In the genomic region with DNA sequence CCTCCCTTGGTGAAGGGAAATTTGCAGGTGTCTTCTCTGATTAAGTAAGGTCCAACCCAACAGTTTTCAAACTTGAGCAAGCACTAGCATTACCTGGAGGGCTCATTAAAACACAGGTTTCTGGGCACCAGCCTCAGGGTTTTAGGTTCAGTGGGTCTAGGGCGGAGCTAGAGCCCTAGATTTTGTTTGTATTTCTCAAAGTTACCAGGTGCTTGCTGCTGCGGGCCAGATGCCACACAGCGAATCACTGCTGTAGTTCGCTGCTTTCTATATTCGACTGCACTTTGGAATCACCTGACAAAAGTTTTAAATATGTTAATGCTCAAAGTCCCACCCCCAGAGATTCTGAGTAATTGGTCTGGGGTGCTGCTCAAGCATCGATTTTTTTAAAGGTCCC, we compare ENCODE assay signal across 9 cellular contexts. TPM values are rescaled to one million over a fixed set of nuclear protein-coding genes. Genes with fewer than 3 reads are reported as not detected.
DNase-seq lines count a peak whose midpoint lies in the region; ATAC-seq and TF ChIP-seq lines count a peak whose summit lies in the region.
"Had no signal": no experiment of that assay in that cellular context is flagged by ENCODE, and none has a peak within 500 bp of the region (broad histone marks: within the 10 kb centered on the region; RNA-seq: fewer than 3 reads in every experiment).

No MANE protein-coding gene starts in this region.

- H3K4me3 ChIP-seq in PC-9 (no peak overlapping the region), esophagus (ENCODE audit: low read depth in 1 of 2, low read length in 2 of 2) (peak overlapping the region; percentile 52 to 62), mesendoderm (ENCODE audit: low read length) (no peak overlapping the region), transverse colon (peak overlapping the region in 3 of 4 donors; percentile 28 to 46 (median 29)), Peyer's patch (peak overlapping the region in 1 of 4 donors; percentile 33)

- H3K4me2 ChIP-seq in PC-9: peak overlapping the region; percentile 68; the same call in 1 of the 2 replicates
- peak overlapping the region; percentile 87 for H3K4me2 ChIP-seq in mesendoderm (ENCODE audit: low read length)

- H2BK120ac ChIP-seq in mesendoderm (ENCODE audit: low read depth, low read length): no peak overlapping the region

- no peaks in the 10 kb centered on the region for H3K79me1 ChIP-seq in mesendoderm (ENCODE audit: low read length)

- no peak overlapping the region for H3K9ac ChIP-seq in mesendoderm (ENCODE audit: low read length)

- H4K20me1 ChIP-seq in PC-9 (ENCODE audit: insufficient read depth): no peaks in the 10 kb centered on the region; the same call in 1 of the 2 replicates

- POLR2A ChIA-PET in PC-9 (lab: Charles Lee; ENCODE audit: unreplicated experiment): no interaction called here

- no peak for TF ChIP-seq EP300 in transverse colon (IDR thresholded peaks at IDR 0.05; ENCODE audit: low read depth)

- TF ChIP-seq CTCF in PC-9 (conservative IDR thresholded peaks at IDR 0.05) (no peak), transverse colon (IDR thresholded peaks at IDR 0.05) (no peak), Peyer's patch (IDR thresholded peaks at IDR 0.05) (no peak)

- ATAC-seq in HG02970 (IDR thresholded peaks at IDR 0.05; ENCODE audit: low FRiP score, unreplicated experiment): no peak

- in situ Hi-C loops in transverse colon (cut with MboI; ENCODE audit: low pct_ligation_motif_present in 1 of 4, low pct_unique_long_range_greater_than_20kb in 1 of 4, low sequenced_read_pairs in 3 of 4): no loop called here

- no peak overlapping the region for H2BK5ac ChIP-seq in mesendoderm (ENCODE audit: low read length)

- CTCF ChIA-PET in PC-9 (lab: Charles Lee): no interaction called here

- H3K36me3 ChIP-seq in PC-9 (ENCODE audit: low read depth) (no peaks in the 10 kb centered on the region), esophagus (ENCODE audit: control insufficient read depth in 2 of 2, insufficient read depth in 2 of 2, low read length in 1 of 2) (no peaks in the 10 kb centered on the region), mesendoderm (ENCODE audit: control insufficient read depth, insufficient read depth, low read length) (no peaks in the 10 kb centered on the region), transverse colon (no peaks in the 10 kb centered on the region), Peyer's patch (no peaks in the 10 kb centered on the region)

- no peak overlapping the region for H2AK5ac ChIP-seq in mesendoderm (ENCODE audit: low read length)

- no peak overlapping the region for H3K23ac ChIP-seq in mesendoderm (ENCODE audit: low read length)

- H3K56ac ChIP-seq in mesendoderm (ENCODE audit: low read length): no peak overlapping the region

- no peak overlapping the region for H4K8ac ChIP-seq in mesendoderm (ENCODE audit: low read depth, low read length)

- no peaks in the 10 kb centered on the region for H3K9me2 ChIP-seq in PC-9 (ENCODE audit: insufficient read depth)

- 17 to 22% methylated on average over 6 of the region's 6 CpGs for WGBS in esophagus, 2 donors
- no CpG with 5 or more reads among the region's 6 CpGs for WGBS in mesendoderm (ENCODE audit: extremely low coverage, insufficient coverage, low lambda C conversion rate)
- WGBS in transverse colon (ENCODE audit: low coverage in 1 of 2), 2 donors: 35% methylated on average over 6 of the region's 6 CpGs; no CpG with 5 or more reads in 1 of the 2 donors

- H3K4ac ChIP-seq in mesendoderm (ENCODE audit: low read depth, low read length): no peak overlapping the region

- no peak overlapping the region for H2BK15ac ChIP-seq in mesendoderm (replicated peaks; ENCODE audit: low read depth)

- H3K27me3 ChIP-seq in PC-9 (ENCODE audit: insufficient read depth, low read depth): peaks cover 11% of the 10 kb centered on the region
- no peaks in the 10 kb centered on the region for H3K27me3 ChIP-seq in esophagus (ENCODE audit: control insufficient read depth in 1 of 2, insufficient read depth in 2 of 2, low read length in 2 of 2)
- no peaks in the 10 kb centered on the region for H3K27me3 ChIP-seq in mesendoderm (ENCODE audit: insufficient read depth, low read length, poor library complexity)
- H3K27me3 ChIP-seq in transverse colon: peaks cover 10% of the 10 kb centered on the region
- no peaks in the 10 kb centered on the region for H3K27me3 ChIP-seq in Peyer's patch

- H3K27ac ChIP-seq in PC-9 (no peak overlapping the region), esophagus (ENCODE audit: low read depth in 2 of 2, low read length in 1 of 2) (peak overlapping the region in 1 of 2 donors; percentile 45), mesendoderm (ENCODE audit: low read depth, low read length) (no peak overlapping the region), transverse colon (peak overlapping the region; percentile 6 to 65 (median 33)), Peyer's patch (no peak overlapping the region)

- BruUV-seq in PC-9 (replicated peaks; lab: Mats Ljungman, UMichigan): no TSS peak

- H3K9me3 ChIP-seq in PC-9 (ENCODE audit: insufficient read depth, low read depth): no peaks in the 10 kb centered on the region
- no peaks in the 10 kb centered on the region for H3K9me3 ChIP-seq in esophagus (ENCODE audit: control insufficient read depth in 2 of 2, insufficient read depth in 1 of 2, low read depth in 1 of 2, low read length in 1 of 2)
- no peaks in the 10 kb centered on the region for H3K9me3 ChIP-seq in transverse colon
- no peaks in the 10 kb centered on the region for H3K9me3 ChIP-seq in Peyer's patch

- no peaks in the 10 kb centered on the region for H3K79me2 ChIP-seq in PC-9 (ENCODE audit: low read depth)
- no peaks in the 10 kb centered on the region for H3K79me2 ChIP-seq in mesendoderm (ENCODE audit: control insufficient read depth, insufficient read depth, low read length)

- no peak overlapping the region for H4K5ac ChIP-seq in mesendoderm (ENCODE audit: low read length)

- H2AFZ ChIP-seq in PC-9: peak overlapping the region; percentile 71; the same call in 1 of the 2 replicates

- no peak for TF ChIP-seq POLR2A in transverse colon (IDR thresholded peaks at IDR 0.05)
- TF ChIP-seq POLR2A in Peyer's patch (IDR thresholded peaks at IDR 0.05): no peak

- intact Hi-C loops in PC-9 (cut with micrococcal nuclease; ENCODE audit: unreplicated experiment): loop anchor here (10.0 kb wide), 1 partner anchor 142 kb away; no protein-coding TSS in a partner anchor
- intact Hi-C loops in transverse colon (cut with DNase I; ENCODE audit: low total_unique reads): no loop called here

- peak in 1 of 2 experiments; percentile 1 for DNase-seq in PC-9
- peak; percentile 22 for DNase-seq in mesendoderm
- DNase-seq in transverse colon: no peak
- DNase-seq in Peyer's patch: no peak
- DNase-seq in A172 (ENCODE audit: low spot score): no peak
- DNase-seq: central memory CD4-positive, alpha-beta T cell; stimulated activated CD4-positive, alpha-beta T cell treated with anti-CD3 and anti-CD28 coated beads, Interleukin-4, amount 100 ng/mL, for 1 hour had no signal

- no peaks in the 10 kb centered on the region for H3F3A ChIP-seq in PC-9 (ENCODE audit: insufficient read depth, low read depth)

- H3K18ac ChIP-seq in mesendoderm (ENCODE audit: low read length): no peak overlapping the region

- H3K4me1 ChIP-seq in PC-9 (replicated peaks; ENCODE audit: insufficient read depth) (no peaks in the 10 kb centered on the region), esophagus (ENCODE audit: control insufficient read depth in 2 of 2, insufficient read depth in 2 of 2, low read length in 1 of 2) (peaks cover 0 to 4% of the 10 kb centered on the region in 2 donors), mesendoderm (ENCODE audit: control insufficient read depth, low read depth, low read length) (peaks cover 3% of the 10 kb centered on the region), transverse colon (peaks cover 0 to 13% (median 13%) of the 10 kb centered on the region in 4 donors), Peyer's patch (peaks cover 0 to 20% (median 0%) of the 10 kb centered on the region in 4 donors)

RNA-seq across cellular contexts. Expression of gene COL21A1, which starts 0.8 kb away (rescaled TPM):
- total RNA-seq in PC-9 (2021) (0.13 TPM in 1 of 2 replicates, not detected in the other), transverse colon (1 to 10 TPM in 3 of 4 donors, under 1 TPM in 1; 0.40 to 5.7 (median 3.3) TPM), Peyer's patch (under 1 TPM in 2 of 4 donors, not detected in 2; 0.47 to 0.67 TPM)
- polyA plus RNA-seq in esophagus: 1 to 10 TPM; 1.5 to 1.6 TPM
- polyA plus RNA-seq in mesendoderm (2013, experiment 1 of 2): 1.4 TPM
- 1.1 TPM for polyA plus RNA-seq in mesendoderm (2013, experiment 2 of 2)
- total RNA-seq in A172 (2014; rRNA removed; shearing (Covaris generic)): not detected in 2 replicates

Comparison
In these comparisons a context has a peak if more than half of its experiments do, and no peak if none do; other contexts are left out.
1. H3K27ac ChIP-seq: peak in transverse colon (4 of 4); none in PC-9 (single experiment), mesendoderm (single experiment) and Peyer's patch (0 of 4).
2. H3K4me3 ChIP-seq: peak in esophagus (2 of 2) and transverse colon (3 of 4); none in PC-9 (single experiment) and mesendoderm (single experiment).